ENCODE assay signal across 8 cellular contexts in genomic region chr4:8624601-8625272, GRCh38. TPM values are rescaled to one million over a fixed set of nuclear protein-coding genes. Genes with fewer than 3 reads are reported as not detected.
"Had no signal": no experiment of that assay in that cellular context is flagged by ENCODE, and none has a peak within 500 bp of the region (broad histone marks: within the 10 kb centered on the region; RNA-seq: fewer than 3 reads in every experiment).

No MANE protein-coding gene starts in this region.

RNA-seq across cellular contexts. Expression of gene CPZ, which starts 32.2 kb away (rescaled TPM):
- total RNA-seq: dermis microvascular lymphatic vessel endothelial cell, endothelial cell of umbilical vein, natural killer cell, neural crest cell had no signal
- polyA plus RNA-seq: endothelial cell of umbilical vein, immature natural killer cell, keratinocyte had no signal

RNA-seq across cellular contexts. Expression of gene GPR78, which starts 44.5 kb away (rescaled TPM):
- total RNA-seq: dermis microvascular lymphatic vessel endothelial cell, endothelial cell of umbilical vein, lower leg skin, natural killer cell, neural crest cell, right atrium auricular region had no signal
- polyA plus RNA-seq: endothelial cell of umbilical vein, immature natural killer cell, keratinocyte had no signal
